1 cellular context compared by ENCODE assay signal in genomic region chr13:94433055-94433947, GRCh38.
A peak's percentile ranks its signal among the peaks of the same experiment; 100 is the strongest.
TF ChIP-seq lines count a peak whose summit lies in the region.

No MANE protein-coding gene starts in this region.

TF ChIP-seq in H1, 55 proteins besides CTCF, POLR2A, EP300 and RAD21 (continued from another document):
- TF ChIP-seq E2F6 (IDR thresholded peaks at IDR 0.05) (no peak), TBP (IDR thresholded peaks at IDR 0.05; ENCODE audit: low read depth, low read length) (no peak), NANOG (IDR thresholded peaks at IDR 0.05; ENCODE audit: insufficient read depth, low read depth, low read length, poor library complexity, severe bottlenecking) (no peak), POU5F1 (IDR thresholded peaks at IDR 0.05; ENCODE audit: low read depth, low read length) (no peak), CHD2 (IDR thresholded peaks at IDR 0.05; ENCODE audit: low read length) (no peak), CEBPB (IDR thresholded peaks at IDR 0.05; ENCODE audit: low read depth, low read length) (peak; percentile 95), JUND (IDR thresholded peaks at IDR 0.05; ENCODE audit: low read length) (peak; percentile 76), HDAC2 (IDR thresholded peaks at IDR 0.05; ENCODE audit: borderline replicate concordance in 1 of 2, low read depth in 2 of 2, low read length in 2 of 2) (no peak)
- TF ChIP-seq, protein P1, sequence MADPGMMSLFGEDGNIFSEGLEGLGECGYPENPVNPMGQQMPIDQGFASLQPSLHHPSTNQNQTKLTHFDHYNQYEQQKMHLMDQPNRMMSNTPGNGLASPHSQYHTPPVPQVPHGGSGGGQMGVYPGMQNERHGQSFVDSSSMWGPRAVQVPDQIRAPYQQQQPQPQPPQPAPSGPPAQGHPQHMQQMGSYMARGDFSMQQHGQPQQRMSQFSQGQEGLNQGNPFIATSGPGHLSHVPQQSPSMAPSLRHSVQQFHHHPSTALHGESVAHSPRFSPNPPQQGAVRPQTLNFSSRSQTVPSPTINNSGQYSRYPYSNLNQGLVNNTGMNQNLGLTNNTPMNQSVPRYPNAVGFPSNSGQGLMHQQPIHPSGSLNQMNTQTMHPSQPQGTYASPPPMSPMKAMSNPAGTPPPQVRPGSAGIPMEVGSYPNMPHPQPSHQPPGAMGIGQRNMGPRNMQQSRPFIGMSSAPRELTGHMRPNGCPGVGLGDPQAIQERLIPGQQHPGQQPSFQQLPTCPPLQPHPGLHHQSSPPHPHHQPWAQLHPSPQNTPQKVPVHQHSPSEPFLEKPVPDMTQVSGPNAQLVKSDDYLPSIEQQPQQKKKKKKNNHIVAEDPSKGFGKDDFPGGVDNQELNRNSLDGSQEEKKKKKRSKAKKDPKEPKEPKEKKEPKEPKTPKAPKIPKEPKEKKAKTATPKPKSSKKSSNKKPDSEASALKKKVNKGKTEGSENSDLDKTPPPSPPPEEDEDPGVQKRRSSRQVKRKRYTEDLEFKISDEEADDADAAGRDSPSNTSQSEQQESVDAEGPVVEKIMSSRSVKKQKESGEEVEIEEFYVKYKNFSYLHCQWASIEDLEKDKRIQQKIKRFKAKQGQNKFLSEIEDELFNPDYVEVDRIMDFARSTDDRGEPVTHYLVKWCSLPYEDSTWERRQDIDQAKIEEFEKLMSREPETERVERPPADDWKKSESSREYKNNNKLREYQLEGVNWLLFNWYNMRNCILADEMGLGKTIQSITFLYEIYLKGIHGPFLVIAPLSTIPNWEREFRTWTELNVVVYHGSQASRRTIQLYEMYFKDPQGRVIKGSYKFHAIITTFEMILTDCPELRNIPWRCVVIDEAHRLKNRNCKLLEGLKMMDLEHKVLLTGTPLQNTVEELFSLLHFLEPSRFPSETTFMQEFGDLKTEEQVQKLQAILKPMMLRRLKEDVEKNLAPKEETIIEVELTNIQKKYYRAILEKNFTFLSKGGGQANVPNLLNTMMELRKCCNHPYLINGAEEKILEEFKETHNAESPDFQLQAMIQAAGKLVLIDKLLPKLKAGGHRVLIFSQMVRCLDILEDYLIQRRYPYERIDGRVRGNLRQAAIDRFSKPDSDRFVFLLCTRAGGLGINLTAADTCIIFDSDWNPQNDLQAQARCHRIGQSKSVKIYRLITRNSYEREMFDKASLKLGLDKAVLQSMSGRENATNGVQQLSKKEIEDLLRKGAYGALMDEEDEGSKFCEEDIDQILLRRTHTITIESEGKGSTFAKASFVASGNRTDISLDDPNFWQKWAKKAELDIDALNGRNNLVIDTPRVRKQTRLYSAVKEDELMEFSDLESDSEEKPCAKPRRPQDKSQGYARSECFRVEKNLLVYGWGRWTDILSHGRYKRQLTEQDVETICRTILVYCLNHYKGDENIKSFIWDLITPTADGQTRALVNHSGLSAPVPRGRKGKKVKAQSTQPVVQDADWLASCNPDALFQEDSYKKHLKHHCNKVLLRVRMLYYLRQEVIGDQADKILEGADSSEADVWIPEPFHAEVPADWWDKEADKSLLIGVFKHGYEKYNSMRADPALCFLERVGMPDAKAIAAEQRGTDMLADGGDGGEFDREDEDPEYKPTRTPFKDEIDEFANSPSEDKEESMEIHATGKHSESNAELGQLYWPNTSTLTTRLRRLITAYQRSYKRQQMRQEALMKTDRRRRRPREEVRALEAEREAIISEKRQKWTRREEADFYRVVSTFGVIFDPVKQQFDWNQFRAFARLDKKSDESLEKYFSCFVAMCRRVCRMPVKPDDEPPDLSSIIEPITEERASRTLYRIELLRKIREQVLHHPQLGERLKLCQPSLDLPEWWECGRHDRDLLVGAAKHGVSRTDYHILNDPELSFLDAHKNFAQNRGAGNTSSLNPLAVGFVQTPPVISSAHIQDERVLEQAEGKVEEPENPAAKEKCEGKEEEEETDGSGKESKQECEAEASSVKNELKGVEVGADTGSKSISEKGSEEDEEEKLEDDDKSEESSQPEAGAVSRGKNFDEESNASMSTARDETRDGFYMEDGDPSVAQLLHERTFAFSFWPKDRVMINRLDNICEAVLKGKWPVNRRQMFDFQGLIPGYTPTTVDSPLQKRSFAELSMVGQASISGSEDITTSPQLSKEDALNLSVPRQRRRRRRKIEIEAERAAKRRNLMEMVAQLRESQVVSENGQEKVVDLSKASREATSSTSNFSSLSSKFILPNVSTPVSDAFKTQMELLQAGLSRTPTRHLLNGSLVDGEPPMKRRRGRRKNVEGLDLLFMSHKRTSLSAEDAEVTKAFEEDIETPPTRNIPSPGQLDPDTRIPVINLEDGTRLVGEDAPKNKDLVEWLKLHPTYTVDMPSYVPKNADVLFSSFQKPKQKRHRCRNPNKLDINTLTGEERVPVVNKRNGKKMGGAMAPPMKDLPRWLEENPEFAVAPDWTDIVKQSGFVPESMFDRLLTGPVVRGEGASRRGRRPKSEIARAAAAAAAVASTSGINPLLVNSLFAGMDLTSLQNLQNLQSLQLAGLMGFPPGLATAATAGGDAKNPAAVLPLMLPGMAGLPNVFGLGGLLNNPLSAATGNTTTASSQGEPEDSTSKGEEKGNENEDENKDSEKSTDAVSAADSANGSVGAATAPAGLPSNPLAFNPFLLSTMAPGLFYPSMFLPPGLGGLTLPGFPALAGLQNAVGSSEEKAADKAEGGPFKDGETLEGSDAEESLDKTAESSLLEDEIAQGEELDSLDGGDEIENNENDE (IDR thresholded peaks at IDR 0.05; ENCODE audit: insufficient replicate concordance, low read length), result no peak
- TF ChIP-seq, protein P2, sequence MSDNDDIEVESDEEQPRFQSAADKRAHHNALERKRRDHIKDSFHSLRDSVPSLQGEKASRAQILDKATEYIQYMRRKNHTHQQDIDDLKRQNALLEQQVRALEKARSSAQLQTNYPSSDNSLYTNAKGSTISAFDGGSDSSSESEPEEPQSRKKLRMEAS (IDR thresholded peaks at IDR 0.05), result no peak
